Comparison of ENCODE assay signal across 8 cellular contexts in the genomic region with DNA sequence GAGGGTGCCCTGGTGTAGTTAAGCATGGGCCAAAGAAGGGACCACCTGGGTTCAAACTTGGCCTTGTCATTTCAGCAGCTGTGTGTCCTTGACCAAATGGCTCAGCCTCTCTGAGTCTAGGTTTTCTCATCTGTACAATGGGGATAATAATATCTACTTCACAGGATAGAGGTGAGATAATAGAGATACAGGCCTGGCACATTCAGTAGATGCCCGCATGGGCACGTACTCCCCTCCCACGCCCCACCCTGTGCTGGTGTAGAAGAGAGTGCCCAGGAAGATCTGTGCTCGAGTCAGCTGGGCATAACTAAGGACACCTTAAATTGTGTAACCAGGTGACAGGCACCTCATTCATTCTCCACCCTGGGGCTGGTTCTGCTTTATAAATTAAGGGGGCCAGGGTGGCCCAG. TPM values are rescaled to one million over a fixed set of nuclear protein-coding genes. Genes with fewer than 3 reads are reported as not detected.
A peak's percentile ranks its signal among the peaks of the same experiment; 100 is the strongest.
DNase-seq lines count a peak whose midpoint lies in the region; ATAC-seq, FAIRE-seq and TF ChIP-seq lines count a peak whose summit lies in the region.

No MANE protein-coding gene starts in this region.

- no peaks in the 10 kb centered on the region for H3K9me3 ChIP-seq in K562 (replicated peaks; ENCODE audit: control insufficient read depth, insufficient read depth, low read depth, low read length)

- intact Hi-C loops in K562 (cut with micrococcal nuclease), result no loop called here

- POLR2A ChIA-PET in K562 (lab: Yijun Ruan, JAX), result interaction anchor here (0.6 to 1.9 kb wide), 6 partner anchors 8 to 1367 kb away, joined by 3 to 10 read pairs (median 4); a partner anchor contains a TSS

- no peaks in the 10 kb centered on the region for H4K20me1 ChIP-seq in K562 (replicated peaks; ENCODE audit: control insufficient read depth, insufficient read depth, low read length)

- no TSS peak for BruUV-seq in K562 (replicated peaks; lab: Mats Ljungman, UMichigan)

- H3K4me1 ChIP-seq in K562 (replicated peaks in 1 of 2; ENCODE audit: control insufficient read depth in 2 of 2, insufficient read depth in 2 of 2, low read length in 2 of 2), result peaks cover 14 to 17% of the 10 kb centered on the region in 2 experiments; a peak in 4 of 5 replicates

- no peak for TF ChIP-seq EP300 in K562 (IDR thresholded peaks at IDR 0.05; ENCODE audit: low read length)

- CTCF ChIA-PET in K562 (lab: Yijun Ruan, JAX; ENCODE audit: low intra/inter-chr PET ratio), result no interaction called here

- H3K4me3 ChIP-seq in K562, result no peak overlapping the region

- DNase-seq in K562 (ENCODE audit: extremely low read depth in 1 of 4, low spot score in 3 of 4), result no peak
- peak; percentile 32 to 42 for DNase-seq in stimulated activated CD4-positive, alpha-beta T cell treated with anti-CD3 and anti-CD28 coated beads, Interleukin-4, amount 100 ng/mL, for 48 hours (ENCODE audit: low read depth in 2 of 2)
- DNase-seq in COLO668 (lab: John Stamatoyannopoulos, UW; ENCODE audit: unreplicated experiment), result no peak
- DNase-seq in NCI-H2029 (lab: John Stamatoyannopoulos, UW), result no peak
- DNase-seq in DMS114 treated with DMSO at 0.1 percent for 48 hours (lab: John Stamatoyannopoulos, UW; ENCODE audit: unreplicated experiment), result no peak
- DNase-seq in NCI-H524 (lab: John Stamatoyannopoulos, UW), result no peak

- no peaks in the 10 kb centered on the region for H3K79me2 ChIP-seq in K562 (ENCODE audit: control insufficient read depth, insufficient read depth, low read length)

- TF ChIP-seq CTCF in K562 (IDR thresholded peaks at IDR 0.05 in 2 of 3, conservative IDR thresholded peaks at IDR 0.05 in 1 of 3; ENCODE audit: insufficient read depth in 2 of 3, low read depth in 1 of 3, low read length in 3 of 3), result no peak

- no peaks in the 10 kb centered on the region for H3K9me1 ChIP-seq in K562 (ENCODE audit: control insufficient read depth, insufficient read depth, low read length)

- TF ChIP-seq RAD21 in K562 (CRISPR knock-in tag; conservative IDR thresholded peaks at IDR 0.05 in 1 of 2, IDR thresholded peaks at IDR 0.05 in 1 of 2), result no peak

- peak; percentile 24 for ATAC-seq in GM19351 (IDR thresholded peaks at IDR 0.05; ENCODE audit: unreplicated experiment)
- peak; percentile 27 for ATAC-seq in HG03175 (IDR thresholded peaks at IDR 0.05; ENCODE audit: unreplicated experiment)
- no peak for ATAC-seq in K562

- H3K27ac ChIP-seq in K562 (ENCODE audit: extremely low read depth, low read depth, low read length), result no peak overlapping the region

- H3K4me2 ChIP-seq in K562 (ENCODE audit: insufficient read depth, low read length), result no peak overlapping the region

- no peak for FAIRE-seq in K562 (lab: Jason Lieb, UNC)

- H2AFZ ChIP-seq in K562 (ENCODE audit: low read depth, low read length), result peak overlapping the region; percentile 90

- no peaks in the 10 kb centered on the region for H3K36me3 ChIP-seq in K562 (ENCODE audit: control insufficient read depth, insufficient read depth, low read length)

- WGBS in K562 (ENCODE audit: insufficient coverage, low coverage, missing lambda C conversion rate), result 86% methylated on average over 2 of the region's 4 CpGs

- in situ Hi-C loops in K562 (cut with MboI), result no loop called here

- peak overlapping the region; percentile 55 to 84; a peak in 2 of 4 replicates for H3K9ac ChIP-seq in K562 (ENCODE audit: insufficient read depth in 1 of 2, low read depth in 2 of 2, low read length in 2 of 2)

- no peak for TF ChIP-seq POLR2A in K562 (conservative IDR thresholded peaks at IDR 0.05)

- no peaks in the 10 kb centered on the region; a peak in 1 of 5 replicates for H3K27me3 ChIP-seq in K562 (ENCODE audit: control insufficient read depth in 2 of 2, insufficient read depth in 2 of 2, low read length in 2 of 2)

TF ChIP-seq in K562, 482 proteins besides CTCF, POLR2A, EP300 and RAD21 (continues in another document):
- TF ChIP-seq, protein P1, sequence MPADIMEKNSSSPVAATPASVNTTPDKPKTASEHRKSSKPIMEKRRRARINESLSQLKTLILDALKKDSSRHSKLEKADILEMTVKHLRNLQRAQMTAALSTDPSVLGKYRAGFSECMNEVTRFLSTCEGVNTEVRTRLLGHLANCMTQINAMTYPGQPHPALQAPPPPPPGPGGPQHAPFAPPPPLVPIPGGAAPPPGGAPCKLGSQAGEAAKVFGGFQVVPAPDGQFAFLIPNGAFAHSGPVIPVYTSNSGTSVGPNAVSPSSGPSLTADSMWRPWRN (IDR thresholded peaks at IDR 0.05; ENCODE audit: low read depth), result no peak
- TF ChIP-seq CBX3 (IDR thresholded peaks at IDR 0.05; ENCODE audit: borderline replicate concordance in 1 of 2, low read length in 2 of 2) (peak in 1 of 2 experiments; percentile 20; a peak in 1 of 3 replicates), SIRT6 (IDR thresholded peaks at IDR 0.05; ENCODE audit: low read depth, low read length) (no peak), NFIC (IDR thresholded peaks at IDR 0.05) (no peak), KLF13 (tag; IDR thresholded peaks at IDR 0.05; ENCODE audit: borderline replicate concordance, low read depth) (no peak), KLF16 (IDR thresholded peaks at IDR 0.05) (no peak), ZFP1 (CRISPR knock-in tag; IDR thresholded peaks at IDR 0.05) (no peak), POLR2B (IDR thresholded peaks at IDR 0.05; ENCODE audit: low read depth, partially characterized antibody) (no peak), ZNF57 (CRISPR knock-in tag; IDR thresholded peaks at IDR 0.05) (no peak), HDAC2 (IDR thresholded peaks at IDR 0.05) (peak; percentile 24; the same call in 1 of the 2 replicates), SMARCC2 (IDR thresholded peaks at IDR 0.05; ENCODE audit: low read depth) (no peak), HIVEP1 (CRISPR knock-in tag; IDR thresholded peaks at IDR 0.05) (no peak), ZNF165 (CRISPR knock-in tag; IDR thresholded peaks at IDR 0.05; ENCODE audit: borderline replicate concordance) (no peak), SMARCE1 (IDR thresholded peaks at IDR 0.05) (no peak), SMARCA5 (IDR thresholded peaks at IDR 0.05) (peak; percentile 87), SIN3B (IDR thresholded peaks at IDR 0.05; ENCODE audit: low read depth) (no peak), ATF7 (IDR thresholded peaks at IDR 0.05) (no peak), NCOR1 (IDR thresholded peaks at IDR 0.05) (no peak)
- TF ChIP-seq, protein P2, sequence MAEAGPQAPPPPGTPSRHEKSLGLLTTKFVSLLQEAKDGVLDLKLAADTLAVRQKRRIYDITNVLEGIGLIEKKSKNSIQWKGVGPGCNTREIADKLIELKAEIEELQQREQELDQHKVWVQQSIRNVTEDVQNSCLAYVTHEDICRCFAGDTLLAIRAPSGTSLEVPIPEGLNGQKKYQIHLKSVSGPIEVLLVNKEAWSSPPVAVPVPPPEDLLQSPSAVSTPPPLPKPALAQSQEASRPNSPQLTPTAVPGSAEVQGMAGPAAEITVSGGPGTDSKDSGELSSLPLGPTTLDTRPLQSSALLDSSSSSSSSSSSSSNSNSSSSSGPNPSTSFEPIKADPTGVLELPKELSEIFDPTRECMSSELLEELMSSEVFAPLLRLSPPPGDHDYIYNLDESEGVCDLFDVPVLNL (CRISPR knock-in tag; IDR thresholded peaks at IDR 0.05; ENCODE audit: low read depth), result no peak

RNA-seq across cellular contexts. Expression of a gene that starts 8.4 kb away (rescaled TPM):
- total RNA-seq in K562 (2011; cell fraction: chromatin; rRNA removed; ENCODE audit: low replicate concordance), result 24.9 and 37.8 TPM in 2 replicates
- total RNA-seq in K562 (2011; cell fraction: nucleolus; rRNA removed), result 22.9 and 35.9 TPM in 2 replicates
- 26.7 and 29.2 TPM in 2 replicates for total RNA-seq in K562 (2011; cell fraction: nucleoplasm; rRNA removed)
- total RNA-seq in K562 (2014; rRNA removed) (17.8 and 26.9 TPM in 2 replicates), K562 (2014; rRNA removed; fragmentation: Illumina TruSeq; extraction: Trizol) (11.2 TPM in 2 replicates), K562 (2015; rRNA removed; fragmentation: Illumina TruSeq; extraction: Trizol) (11.5 and 11.6 TPM in 2 replicates), K562 (2021) (26.3 and 27.3 TPM in 2 replicates)
- polyA plus RNA-seq in K562 (2011; rRNA removed) (8.7 and 12.1 TPM in 2 replicates), K562 (2014; fragmentation: Illumina TruSeq; extraction: Trizol) (23.4 and 28.2 TPM in 2 replicates), K562 (2014; fragmentation: Nextera tagmentation; extraction: Ambion mirVana) (1 to 10 TPM; 2.9 to 3.2 TPM), K562 (2014; rRNA removed) (12.0 and 14.6 TPM in 2 replicates)
- 10.8 and 16.1 TPM in 2 replicates for polyA plus RNA-seq in K562 (2011; cell fraction: cytosol; rRNA removed)
- 19.2 and 23.5 TPM in 2 replicates for polyA plus RNA-seq in K562 (2011; cell fraction: nucleus; rRNA removed)
- 22.9 and 28.1 TPM in 2 replicates for polyA plus RNA-seq in K562 (2012)
- 8.3 and 8.6 TPM in 2 replicates for polyA minus RNA-seq in K562 (2011; rRNA and poly(A)+ RNA removed)
- polyA minus RNA-seq in K562 (2011; cell fraction: cytosol; rRNA and poly(A)+ RNA removed), result 7.0 and 8.9 TPM in 2 replicates
- polyA minus RNA-seq in K562 (2011; cell fraction: nucleus; rRNA and poly(A)+ RNA removed), result 9.2 and 13.6 TPM in 2 replicates

RNA-seq across cellular contexts. Expression of a gene that starts 21.1 kb away (rescaled TPM):
- 8.4 and 11.1 TPM in 2 replicates for total RNA-seq in K562 (2011; cell fraction: chromatin; rRNA removed; ENCODE audit: low replicate concordance)
- 7.0 and 9.2 TPM in 2 replicates for total RNA-seq in K562 (2011; cell fraction: nucleolus; rRNA removed)
- 10.0 and 20.5 TPM in 2 replicates for total RNA-seq in K562 (2011; cell fraction: nucleoplasm; rRNA removed)
- total RNA-seq in K562 (2014; rRNA removed) (32.6 and 38.2 TPM in 2 replicates), K562 (2014; rRNA removed; fragmentation: Illumina TruSeq; extraction: Trizol) (38.4 and 42.0 TPM in 2 replicates), K562 (2015; rRNA removed; fragmentation: Illumina TruSeq; extraction: Trizol) (58.1 and 65.6 TPM in 2 replicates), K562 (2021) (30.9 and 31.6 TPM in 2 replicates)
- polyA plus RNA-seq in K562 (2011; rRNA removed) (53.5 and 64.2 TPM in 2 replicates), K562 (2014; fragmentation: Illumina TruSeq; extraction: Trizol) (48.1 and 56.8 TPM in 2 replicates), K562 (2014; fragmentation: Nextera tagmentation; extraction: Ambion mirVana) (10 to 100 TPM; 14.8 to 29.9 TPM), K562 (2014; rRNA removed) (41.1 and 46.6 TPM in 2 replicates)
- 26.9 and 46.9 TPM in 2 replicates for polyA plus RNA-seq in K562 (2011; cell fraction: cytosol; rRNA removed)
- 11.6 and 15.0 TPM in 2 replicates for polyA plus RNA-seq in K562 (2011; cell fraction: nucleus; rRNA removed)
- polyA plus RNA-seq in K562 (2012), result 67.0 TPM in 2 replicates
- 38.1 and 47.9 TPM in 2 replicates for polyA minus RNA-seq in K562 (2011; rRNA and poly(A)+ RNA removed)
- polyA minus RNA-seq in K562 (2011; cell fraction: cytosol; rRNA and poly(A)+ RNA removed), result 17.7 and 19.5 TPM in 2 replicates
- 7.8 and 12.8 TPM in 2 replicates for polyA minus RNA-seq in K562 (2011; cell fraction: nucleus; rRNA and poly(A)+ RNA removed)

Comparison
In these comparisons a context has a peak if more than half of its experiments do, and no peak if none do; other contexts are left out.
1. DNase-seq: peak in stimulated activated CD4-positive, alpha-beta T cell treated with anti-CD3 and anti-CD28 coated beads, Interleukin-4, amount 100 ng/mL, for 48 hours (2 of 2); none in K562 (0 of 4), COLO668 (single experiment), NCI-H2029 (single experiment), DMS114 treated with DMSO at 0.1 percent for 48 hours (single experiment) and NCI-H524 (0 of 2).